In genomic region chr1:222583079-222583478, GRCh38 we compare ENCODE assay signal across 9 cellular contexts. TPM values are rescaled to one million over a fixed set of nuclear protein-coding genes. Genes with fewer than 3 reads are reported as not detected.
DNase-seq lines count a peak whose midpoint lies in the region; ATAC-seq and TF ChIP-seq lines count a peak whose summit lies in the region.
"Had no signal": no experiment of that assay in that cellular context is flagged by ENCODE, and none has a peak within 500 bp of the region (broad histone marks: within the 10 kb centered on the region; RNA-seq: fewer than 3 reads in every experiment).

No MANE protein-coding gene starts in this region.

- H2AK5ac ChIP-seq in trophoblast cell (ENCODE audit: low read length): no peak overlapping the region

- in situ Hi-C loops in GM13976 (cut with MboI; ENCODE audit: low sequenced_read_pairs, unreplicated experiment): no loop called here

- no peaks in the 10 kb centered on the region for H3K27me3 Mint-ChIP-seq in GM23338 (ENCODE audit: insufficient read depth, low read depth, poor library complexity)

- no peak overlapping the region for H4K91ac ChIP-seq in trophoblast cell (ENCODE audit: low read depth, low read length)

- H3K27ac Mint-ChIP-seq in GM23338: no peak overlapping the region

- no peak overlapping the region for H3K14ac ChIP-seq in trophoblast cell (ENCODE audit: low read length)

- H3K27me3 ChIP-seq in GM23338 (ENCODE audit: insufficient read depth): no peaks in the 10 kb centered on the region
- no peaks in the 10 kb centered on the region for H3K27me3 ChIP-seq in trophoblast cell (ENCODE audit: insufficient read depth, low read length)

- H3K9me3 Mint-ChIP-seq in GM23338: no peaks in the 10 kb centered on the region

- TF ChIP-seq CTCF in GM13976 (IDR thresholded peaks at IDR 0.05; ENCODE audit: borderline replicate concordance, control extremely low read depth, extremely low read depth, insufficient read depth, missing control alignments): no peak
- no peak for TF ChIP-seq CTCF in GM23338 (conservative IDR thresholded peaks at IDR 0.05; ENCODE audit: low read depth in 2 of 2)

- H3K23ac ChIP-seq in trophoblast cell (ENCODE audit: low read length): no peak overlapping the region

- no peaks in the 10 kb centered on the region for H3F3A ChIP-seq in GM23338 (replicated peaks; ENCODE audit: low read depth)

- no CpG with 5 or more reads among the region's 5 CpGs for WGBS in trophoblast cell (ENCODE audit: extremely low coverage, insufficient coverage, insufficient read length)

- H2AFZ ChIP-seq in GM23338 (no peak overlapping the region), trophoblast cell (ENCODE audit: insufficient read depth, low read length, poor library complexity) (no peak overlapping the region)

- H3K36me3 ChIP-seq in GM23338 (ENCODE audit: insufficient read depth): peaks cover 30% of the 10 kb centered on the region
- peaks cover 12 to 16% of the 10 kb centered on the region in 2 experiments for H3K36me3 ChIP-seq in trophoblast cell (ENCODE audit: control insufficient read depth in 1 of 2, insufficient read depth in 2 of 2, low read length in 2 of 2)

- DNase-seq in GM13976 (ENCODE audit: low spot score) (peak; percentile 19), SKM-1 (lab: John Stamatoyannopoulos, UW; ENCODE audit: unreplicated experiment) (peak; percentile 64), GM23338 (ENCODE audit: low spot score) (no peak), trophoblast cell (no peak), NCI-H1048 (lab: John Stamatoyannopoulos, UW) (no peak)
- DNase-seq in NK-92 treated with Interleukin-12 subunit alpha and Interleukin-12 subunit beta, amount 100 ng/mL, for 24 hours (lab: John Stamatoyannopoulos, UW): no peak
- DNase-seq: NCI-H82 had no signal

- H4K8ac ChIP-seq in trophoblast cell (ENCODE audit: low read depth, low read length): no peak overlapping the region

- no peak overlapping the region for H4K12ac ChIP-seq in trophoblast cell (ENCODE audit: low read depth, low read length)

- no peaks in the 10 kb centered on the region for H3K4me1 Mint-ChIP-seq in GM23338

- no peak overlapping the region for H3K9ac ChIP-seq in trophoblast cell (ENCODE audit: low read length)

- H3K79me1 ChIP-seq in trophoblast cell (ENCODE audit: low read length): no peaks in the 10 kb centered on the region

- no peaks in the 10 kb centered on the region for H3K9me3 ChIP-seq in trophoblast cell (ENCODE audit: insufficient read depth, low read depth, low read length)

- no peak overlapping the region for H2BK5ac ChIP-seq in trophoblast cell (ENCODE audit: low read depth, low read length, poor library complexity)

- ATAC-seq in GM21390 (IDR thresholded peaks at IDR 0.05; ENCODE audit: unreplicated experiment): peak; percentile 82
- ATAC-seq in HG03175 (IDR thresholded peaks at IDR 0.05; ENCODE audit: unreplicated experiment): peak; percentile 87
- no peak for ATAC-seq in GM23338

- no peaks in the 10 kb centered on the region for H3K9me2 ChIP-seq in GM23338 (ENCODE audit: insufficient read depth)

- H3K4me3 Mint-ChIP-seq in GM23338: no peak overlapping the region

- H3K27ac ChIP-seq in GM23338 (ENCODE audit: low read depth) (no peak overlapping the region), trophoblast cell (ENCODE audit: low read depth, low read length) (no peak overlapping the region)

- H3K18ac ChIP-seq in trophoblast cell (ENCODE audit: low read length): no peak overlapping the region

- peaks cover 42% of the 10 kb centered on the region for H3K36me3 Mint-ChIP-seq in GM23338 (ENCODE audit: low read depth)

- H3K4me1 ChIP-seq in GM23338 (ENCODE audit: insufficient read depth) (no peaks in the 10 kb centered on the region), trophoblast cell (ENCODE audit: control insufficient read depth in 1 of 2, insufficient read depth in 2 of 2, low read length in 2 of 2) (no peaks in the 10 kb centered on the region)

- H3K4me2 ChIP-seq in GM23338 (no peak overlapping the region), trophoblast cell (ENCODE audit: low read length) (no peak overlapping the region)

- peaks cover 21% of the 10 kb centered on the region for H4K20me1 ChIP-seq in GM23338 (replicated peaks; ENCODE audit: insufficient read depth)

- H3K4ac ChIP-seq in trophoblast cell (ENCODE audit: low read depth, low read length): no peak overlapping the region

- H3K4me3 ChIP-seq in GM23338: no peak overlapping the region
- H3K4me3 ChIP-seq in trophoblast cell (ENCODE audit: low read depth, low read length): no peak overlapping the region

- H3K79me2 ChIP-seq in GM23338 (replicated peaks; ENCODE audit: insufficient read depth) (peaks cover 69% of the 10 kb centered on the region), trophoblast cell (ENCODE audit: control insufficient read depth, insufficient read depth, low read length, poor library complexity) (no peaks in the 10 kb centered on the region)

- H2BK12ac ChIP-seq in trophoblast cell (ENCODE audit: low read length): no peak overlapping the region

- H2BK120ac ChIP-seq in trophoblast cell (ENCODE audit: insufficient read depth, low read length, poor library complexity): no peak overlapping the region

TF ChIP-seq in GM23338, 12 proteins besides CTCF, POLR2A, EP300 and RAD21 (continues in another document):
- TF ChIP-seq REST (IDR thresholded peaks at IDR 0.05; ENCODE audit: unreplicated experiment) (no peak), EZH2 (IDR thresholded peaks at IDR 0.05; ENCODE audit: low read depth, unreplicated experiment) (no peak), JUNB (IDR thresholded peaks at IDR 0.05; ENCODE audit: unreplicated experiment) (no peak)
- TF ChIP-seq, protein P1, sequence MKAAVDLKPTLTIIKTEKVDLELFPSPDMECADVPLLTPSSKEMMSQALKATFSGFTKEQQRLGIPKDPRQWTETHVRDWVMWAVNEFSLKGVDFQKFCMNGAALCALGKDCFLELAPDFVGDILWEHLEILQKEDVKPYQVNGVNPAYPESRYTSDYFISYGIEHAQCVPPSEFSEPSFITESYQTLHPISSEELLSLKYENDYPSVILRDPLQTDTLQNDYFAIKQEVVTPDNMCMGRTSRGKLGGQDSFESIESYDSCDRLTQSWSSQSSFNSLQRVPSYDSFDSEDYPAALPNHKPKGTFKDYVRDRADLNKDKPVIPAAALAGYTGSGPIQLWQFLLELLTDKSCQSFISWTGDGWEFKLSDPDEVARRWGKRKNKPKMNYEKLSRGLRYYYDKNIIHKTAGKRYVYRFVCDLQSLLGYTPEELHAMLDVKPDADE (IDR thresholded peaks at IDR 0.05): no peak

RNA-seq across cellular contexts. Expression of gene TAF1A, which starts 6.7 kb away (rescaled TPM):
- 13.3 and 16.3 TPM in 2 replicates for total RNA-seq in GM23338 (2014; rRNA removed; shearing (Covaris generic))
- polyA plus RNA-seq in GM23338 (2016; fragmentation: Nextera tagmentation; extraction: Ambion mirVana): 5.5 and 5.7 TPM in 2 replicates
- polyA plus RNA-seq in trophoblast cell (2013): 5.2 and 6.2 TPM in 2 replicates

RNA-seq across cellular contexts. Expression of gene MIA3, which starts 34.8 kb away (rescaled TPM):
- 32.7 and 42.6 TPM in 2 replicates for total RNA-seq in GM23338 (2014; rRNA removed; shearing (Covaris generic))
- polyA plus RNA-seq in GM23338 (2016; fragmentation: Nextera tagmentation; extraction: Ambion mirVana): 33.4 and 40.0 TPM in 2 replicates
- polyA plus RNA-seq in trophoblast cell (2013): 49.7 and 51.1 TPM in 2 replicates

RNA-seq across cellular contexts. Expression of gene HHIPL2, which starts 35.2 kb away (rescaled TPM):
- 0.52 TPM in 1 of 2 replicates, not detected in the other for total RNA-seq in GM23338 (2014; rRNA removed; shearing (Covaris generic))
- not detected in 2 replicates for polyA plus RNA-seq in GM23338 (2016; fragmentation: Nextera tagmentation; extraction: Ambion mirVana)
- polyA plus RNA-seq in trophoblast cell (2013): 0.26 and 0.47 TPM in 2 replicates

Comparison
In these comparisons a context has a peak if more than half of its experiments do, and no peak if none do; other contexts are left out.
1. DNase-seq: peak in GM13976 (single experiment) and SKM-1 (single experiment); none in NK-92 treated with Interleukin-12 subunit alpha and Interleukin-12 subunit beta, amount 100 ng/mL, for 24 hours (single experiment), GM23338 (single experiment), trophoblast cell (0 of 2) and NCI-H1048 (single experiment).